16 cellular contexts compared by ENCODE assay signal in genomic region chr9:84297162-84297821, GRCh38. TPM values are rescaled to one million over a fixed set of nuclear protein-coding genes. Genes with fewer than 3 reads are reported as not detected.
A peak's percentile ranks its signal among the peaks of the same experiment; 100 is the strongest.
DNase-seq lines count a peak whose midpoint lies in the region; ATAC-seq, FAIRE-seq and TF ChIP-seq lines count a peak whose summit lies in the region.
"Had no signal": no experiment of that assay in that cellular context is flagged by ENCODE, and none has a peak within 500 bp of the region (broad histone marks: within the 10 kb centered on the region; RNA-seq: fewer than 3 reads in every experiment).

No MANE protein-coding gene starts in this region.

- no peaks in the 10 kb centered on the region for H4K20me1 ChIP-seq in osteoblast (ENCODE audit: insufficient read depth, low read length)

- H3K36me3 ChIP-seq in brain microvascular endothelial cell (replicated peaks) (no peaks in the 10 kb centered on the region), osteoblast (ENCODE audit: insufficient read depth, low read length) (no peaks in the 10 kb centered on the region)

- DNase-seq in T-helper 1 cell (no peak), M059J (ENCODE audit: low read depth) (peak; percentile 67), brain microvascular endothelial cell (peak; percentile 73), osteoblast (ENCODE audit: insufficient read length, low spot score, missing footprints) (peak; percentile 64), D721Med (ENCODE audit: insufficient read length, low spot score) (no peak), NCI-H1417 treated with DMSO at 0.1 percent for 48 hours (lab: John Stamatoyannopoulos, UW) (no peak)
- no peak for DNase-seq in CD4-positive, alpha-beta T cell
- DNase-seq: amygdala; DMS 273 treated with DMSO at 0.1 percent for 48 hours; effector CD8-positive, alpha-beta T cell; testis had no signal

- no peaks in the 10 kb centered on the region for H3K27me3 Mint-ChIP-seq in T-helper 1 cell treated with Interleukin-12 subunit alpha and Interleukin-12 subunit beta and Interleukin-4 antibody, amounts not matched to agents 30 μg/mL and 1 μg/mL, for 36 hours (ENCODE audit: low read depth)
- no peaks in the 10 kb centered on the region for H3K27me3 Mint-ChIP-seq in CD4-positive, alpha-beta T cell

- peaks cover 5% of the 10 kb centered on the region for H3K9me3 Mint-ChIP-seq in T-helper 1 cell treated with Interleukin-12 subunit alpha and Interleukin-12 subunit beta and Interleukin-4 antibody, amounts not matched to agents 30 μg/mL and 1 μg/mL, for 36 hours
- no peaks in the 10 kb centered on the region for H3K9me3 Mint-ChIP-seq in CD4-positive, alpha-beta T cell

- H3K36me3 Mint-ChIP-seq in T-helper 1 cell treated with Interleukin-12 subunit alpha and Interleukin-12 subunit beta and Interleukin-4 antibody, amounts not matched to agents 30 μg/mL and 1 μg/mL, for 36 hours (ENCODE audit: low read depth): peaks cover 14% of the 10 kb centered on the region
- no peaks in the 10 kb centered on the region for H3K36me3 Mint-ChIP-seq in CD4-positive, alpha-beta T cell (ENCODE audit: low read depth)

- no peak for ATAC-seq in CD4-positive, alpha-beta T cell (ENCODE audit: poor library complexity)

- no peaks in the 10 kb centered on the region for H3K9me3 ChIP-seq in osteoblast (ENCODE audit: low read depth, low read length)
- no peaks in the 10 kb centered on the region for H3K9me3 ChIP-seq in CD4-positive, alpha-beta T cell (ENCODE audit: control insufficient read depth, low read length)
- H3K9me3 ChIP-seq: testis had no signal

- intact Hi-C loops in CD4-positive, alpha-beta T cell (cut with DNase I, micrococcal nuclease): no loop called here

- H3K4me2 ChIP-seq in osteoblast (ENCODE audit: insufficient read depth, low read length): peak overlapping the region; percentile 38
- H3K4me2 ChIP-seq: hepatocyte had no signal

- peak overlapping the region; percentile 11 for H3K4me3 Mint-ChIP-seq in T-helper 1 cell treated with Interleukin-12 subunit alpha and Interleukin-12 subunit beta and Interleukin-4 antibody, amounts not matched to agents 30 μg/mL and 1 μg/mL, for 36 hours
- H3K4me3 Mint-ChIP-seq in CD4-positive, alpha-beta T cell: no peak overlapping the region

- no peaks in the 10 kb centered on the region for H3K27me3 ChIP-seq in brain microvascular endothelial cell (replicated peaks)
- no peaks in the 10 kb centered on the region for H3K27me3 ChIP-seq in osteoblast (ENCODE audit: insufficient read depth, low read length)
- H3K27me3 ChIP-seq in CD4-positive, alpha-beta T cell (ENCODE audit: control insufficient read depth, insufficient read depth, low read length): no peaks in the 10 kb centered on the region
- H3K27me3 ChIP-seq: hepatocyte, testis had no signal

- CTCF ChIA-PET in CD4-positive, alpha-beta T cell (lab: Charles Lee): no interaction called here

- peaks cover 63% of the 10 kb centered on the region for H3K4me1 Mint-ChIP-seq in T-helper 1 cell treated with Interleukin-12 subunit alpha and Interleukin-12 subunit beta and Interleukin-4 antibody, amounts not matched to agents 30 μg/mL and 1 μg/mL, for 36 hours (ENCODE audit: low read depth)
- peaks cover 49% of the 10 kb centered on the region for H3K4me1 Mint-ChIP-seq in CD4-positive, alpha-beta T cell (ENCODE audit: low read depth)

- H3K4me1 ChIP-seq in osteoblast (ENCODE audit: insufficient read depth, low read length): peaks cover 35% of the 10 kb centered on the region
- H3K4me1 ChIP-seq: testis had no signal

- H3K27ac ChIP-seq in brain microvascular endothelial cell: peak overlapping the region; percentile 66
- peak overlapping the region; percentile 73 for H3K27ac ChIP-seq in osteoblast (ENCODE audit: low read depth, low read length)
- no peak overlapping the region for H3K27ac ChIP-seq in CD4-positive, alpha-beta T cell (ENCODE audit: low read depth, low read length)
- H3K27ac ChIP-seq: 22Rv1, hepatocyte, testis had no signal

- H3K4me3 ChIP-seq in brain microvascular endothelial cell (ENCODE audit: low read depth, low read length): no peak overlapping the region
- H3K4me3 ChIP-seq in osteoblast (ENCODE audit: insufficient read depth, low read length): no peak overlapping the region
- H3K4me3 ChIP-seq: hepatocyte, testis had no signal

- TF ChIP-seq CTCF in brain microvascular endothelial cell (IDR thresholded peaks at IDR 0.05; ENCODE audit: low read depth, low read length, missing control alignments) (no peak), osteoblast (IDR thresholded peaks at IDR 0.05; ENCODE audit: extremely low read depth, low read depth, low read length) (no peak), D721Med (IDR thresholded peaks at IDR 0.05; ENCODE audit: insufficient read depth, missing control alignments) (no peak)
- TF ChIP-seq CTCF in CD4-positive, alpha-beta T cell (IDR thresholded peaks at IDR 0.05): no peak

- FAIRE-seq in D721Med (lab: Jason Lieb, UNC): no peak
- FAIRE-seq: H1 had no signal

- POLR2A ChIA-PET in CD4-positive, alpha-beta T cell (lab: Charles Lee): no interaction called here

- H3K27ac Mint-ChIP-seq in T-helper 1 cell treated with Interleukin-12 subunit alpha and Interleukin-12 subunit beta and Interleukin-4 antibody, amounts not matched to agents 30 μg/mL and 1 μg/mL, for 36 hours: peak overlapping the region; percentile 100
- H3K27ac Mint-ChIP-seq in CD4-positive, alpha-beta T cell: no peak overlapping the region

- H3K79me2 ChIP-seq in osteoblast (ENCODE audit: insufficient read depth, low read length): no peaks in the 10 kb centered on the region
- H3K79me2 ChIP-seq: hepatocyte had no signal

- in situ Hi-C loops in brain microvascular endothelial cell (cut with HindIII; ENCODE audit: low pct_ligation_motif_present, low sequenced_read_pairs): no loop called here

- no peak overlapping the region for H2AFZ ChIP-seq in osteoblast (ENCODE audit: low read length)
- H2AFZ ChIP-seq: hepatocyte had no signal

RNA-seq across cellular contexts. Expression of gene SLC28A3, which starts 43.3 kb away (rescaled TPM):
- 0.42 and 0.67 TPM in 2 replicates for total RNA-seq in M059J (2014; rRNA removed; shearing (Covaris generic))
- 0.59 and 0.72 TPM in 2 replicates for total RNA-seq in osteoblast
- not detected for total RNA-seq in CD4-positive, alpha-beta T cell
- total RNA-seq: H1, skeletal muscle tissue had no signal

Comparison
In these comparisons a context has a peak if more than half of its experiments do, and no peak if none do; other contexts are left out.
1. DNase-seq: peak in M059J (single experiment), brain microvascular endothelial cell (single experiment) and osteoblast (single experiment); none in T-helper 1 cell (0 of 5), CD4-positive, alpha-beta T cell (0 of 10), D721Med (single experiment) and NCI-H1417 treated with DMSO at 0.1 percent for 48 hours (single experiment).